ENCODE assay signal across 25 cellular contexts in the genomic region with DNA sequence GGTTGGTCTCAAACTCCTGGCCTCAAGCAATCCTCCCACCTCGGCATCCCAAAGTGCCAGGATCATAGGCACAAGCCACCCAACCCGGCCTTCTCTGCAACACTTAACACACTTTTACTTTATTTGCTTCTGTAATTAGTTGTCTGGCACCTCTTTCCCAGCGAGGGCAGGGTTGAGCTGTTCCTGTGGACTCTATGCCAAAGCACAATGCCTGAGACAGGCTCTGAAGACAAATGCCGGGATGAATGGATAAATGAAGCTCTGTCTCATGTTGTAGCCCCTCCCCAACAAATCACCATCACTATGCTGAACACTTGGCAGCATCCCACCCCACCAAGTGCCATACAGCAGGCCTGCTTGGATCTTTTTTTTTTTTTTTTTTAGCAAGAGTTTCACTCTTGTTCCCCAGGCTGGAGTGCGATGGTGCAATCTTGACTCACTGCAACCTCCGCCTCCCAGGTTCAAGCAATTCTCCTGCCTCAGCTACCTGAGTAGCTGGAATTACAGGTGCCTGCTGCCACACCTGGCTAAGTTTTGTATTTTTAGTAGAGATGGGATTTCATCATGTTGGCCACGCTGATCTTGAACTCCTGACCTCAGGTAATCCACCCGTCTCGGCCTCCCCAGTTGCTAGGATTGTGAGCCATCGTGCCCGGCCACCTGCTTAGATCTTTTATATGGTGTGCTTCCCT. TPM values are rescaled to one million over a fixed set of nuclear protein-coding genes. Genes with fewer than 3 reads are reported as not detected.
DNase-seq lines count a peak whose midpoint lies in the region; ATAC-seq and TF ChIP-seq lines count a peak whose summit lies in the region.
"Had no signal": no experiment of that assay in that cellular context is flagged by ENCODE, and none has a peak within 500 bp of the region (broad histone marks: within the 10 kb centered on the region; RNA-seq: fewer than 3 reads in every experiment).

No MANE protein-coding gene starts in this region.

- H3K36me3 ChIP-seq in upper lobe of left lung, result peaks cover 22 to 99% (median 70%) of the 10 kb centered on the region in 4 donors

- no peak overlapping the region for H3K4me3 ChIP-seq in upper lobe of left lung
- H3K4me3 ChIP-seq: A549, K562, MG63 had no signal

- peak; percentile 57 for DNase-seq in cardiac septum (ENCODE audit: low spot score)
- no peak for DNase-seq in left ventricle myocardium superior
- DNase-seq in medulla oblongata (ENCODE audit: extremely low spot score), result peak; percentile 55
- DNase-seq in upper lobe of left lung, result peak in 1 of 2 donors; percentile 76
- DNase-seq in GM13977 (ENCODE audit: low spot score), result no peak
- no peak for DNase-seq in iPS-NIHi7 (ENCODE audit: extremely low spot score)
- no peak for DNase-seq in cerebellum (ENCODE audit: low spot score)
- DNase-seq: activated B cell treated with CpG ODN at 0.5 μM for 24 hours; activated CD4-positive, alpha-beta T cell treated with anti-CD3 and anti-CD28 coated beads, Interleukin-2, amount 50 U/mL, for 4 hours; activated effector memory CD4-positive, alpha-beta T cell treated with anti-CD3 and anti-CD28 coated beads, Interleukin-2, amount 50 U/mL, for 16 hours; activated naive CD8-positive, alpha-beta T cell treated with anti-CD3 and anti-CD28 coated beads, Interleukin-2, amount 50 U/mL, for 24 hours; BE2C; effector CD8-positive, alpha-beta T cell; GF-D8; H7; MG63; NCI-H1417; NCI-H2081 treated with DMSO at 0.1 percent for 48 hours; NCI-H345; NCI-H82; stimulated activated CD8-positive, alpha-beta memory T cell treated with anti-CD3 and anti-CD28 coated beads, Interleukin-4, amount 100 ng/mL, for 48 hours had no signal

- peak overlapping the region; percentile 4 to 86 (median 84) for H3K27ac ChIP-seq in upper lobe of left lung
- H3K27ac ChIP-seq: parathyroid adenoma had no signal

- no peaks in the 10 kb centered on the region for H3K9me3 ChIP-seq in upper lobe of left lung
- H3K9me3 ChIP-seq: A549, BE2C, MG63 had no signal

- TF ChIP-seq EP300 in upper lobe of left lung (IDR thresholded peaks at IDR 0.05), result no peak

- no peak for TF ChIP-seq POLR2A in upper lobe of left lung (IDR thresholded peaks at IDR 0.05)

- intact Hi-C loops in cardiac septum (cut with DNase I), result no loop called here
- intact Hi-C loops in left ventricle myocardium superior (cut with micrococcal nuclease), result no loop called here

- H3K4me1 ChIP-seq in upper lobe of left lung, result peaks cover 40 to 53% (median 43%) of the 10 kb centered on the region in 4 donors
- H3K4me1 ChIP-seq: BE2C had no signal

- 72% methylated on average over 11 of the region's 11 CpGs for WGBS in upper lobe of left lung, 2 donors

- no peaks in the 10 kb centered on the region for H3K27me3 ChIP-seq in upper lobe of left lung
- H3K27me3 ChIP-seq: BE2C, MG63 had no signal

- ATAC-seq in left ventricle myocardium superior (no peak), esophagus mucosa (peak; percentile 54), upper lobe of left lung (ENCODE audit: low FRiP score in 2 of 2) (peak in 1 of 2 donors; percentile 6)
- ATAC-seq: A549; activated naive CD8-positive, alpha-beta T cell treated with anti-CD3 and anti-CD28 coated beads, Interleukin-2, amount 50 U/mL, for 24 hours; K562 had no signal

- TF ChIP-seq CTCF in upper lobe of left lung (IDR thresholded peaks at IDR 0.05) (peak in 1 of 6 experiments; percentile 11), GM13977 (IDR thresholded peaks at IDR 0.05; ENCODE audit: extremely low read depth, insufficient read depth, missing control alignments) (no peak)

- in situ Hi-C loops in GM13977 (cut with MboI; ENCODE audit: low pct_unique_long_range_greater_than_20kb, low sequenced_read_pairs, unreplicated experiment), result no loop called here

RNA-seq across cellular contexts. Expression of gene GPX3, which starts 21.3 kb away (rescaled TPM):
- total RNA-seq in cardiac septum, result 461 TPM
- total RNA-seq in left ventricle myocardium superior, result 537 TPM
- total RNA-seq in esophagus mucosa, result 125 TPM
- total RNA-seq in upper lobe of left lung, result 1,000 to 10,000 TPM in 4 of 6 donors, 100 to 1,000 TPM in 2; 876 to 1,536 (median 1,027) TPM
- total RNA-seq in cerebellum, result 2.6 TPM

RNA-seq across cellular contexts. Expression of gene TNIP1, which starts 39.1 kb away (rescaled TPM):
- 110 TPM for total RNA-seq in cardiac septum
- total RNA-seq in left ventricle myocardium superior, result 137 TPM
- 71.5 TPM for total RNA-seq in esophagus mucosa
- 100 to 1,000 TPM; 109 to 166 (median 130) TPM for total RNA-seq in upper lobe of left lung
- total RNA-seq in cerebellum, result 18.3 TPM

Comparison
In these comparisons a context has a peak if more than half of its experiments do, and no peak if none do; other contexts are left out.
1. DNase-seq: peak in cardiac septum (single experiment) and medulla oblongata (single experiment); none in left ventricle myocardium superior (single experiment), GM13977 (single experiment), iPS-NIHi7 (single experiment) and cerebellum (single experiment).
2. RNA of gene GPX3, which starts 21.3 kb away (total RNA-seq): 876 to 1,536 TPM in upper lobe of left lung, 537 TPM in left ventricle myocardium superior (single experiment), 461 TPM in cardiac septum (single experiment) and 125 TPM in esophagus mucosa (single experiment); 2.6 TPM in cerebellum (single experiment); every median in the first group is over 10 times any median in the second.